In the genomic region with DNA sequence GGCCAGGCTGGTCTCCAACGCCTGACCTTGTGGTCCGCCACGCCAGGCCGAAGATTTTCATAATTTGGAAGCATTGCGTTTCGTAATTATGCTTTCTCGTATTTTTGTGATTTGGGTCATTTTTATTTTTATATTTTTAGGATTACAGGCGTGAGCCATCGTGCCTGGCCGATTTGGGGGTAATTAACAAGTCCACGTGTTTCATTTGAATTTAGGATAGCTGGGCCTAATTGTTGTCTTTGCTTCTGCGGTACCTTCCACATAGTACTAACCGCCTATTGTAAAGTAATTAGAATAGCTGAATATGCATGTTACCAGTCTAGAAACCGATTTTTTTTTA, we compare ENCODE assay signal across 8 cellular contexts. TPM values are rescaled to one million over a fixed set of nuclear protein-coding genes. Genes with fewer than 3 reads are reported as not detected.
DNase-seq lines count a peak whose midpoint lies in the region; ATAC-seq, FAIRE-seq and TF ChIP-seq lines count a peak whose summit lies in the region.

No MANE protein-coding gene starts in this region.

- H3K9ac ChIP-seq in BLaER1 treated with 17β-estradiol and CSF1 and Interleukin-3, amounts not matched to agents 10 nM and 100 nM: peak overlapping the region; percentile 90 to 100 (median 98)
- H3K9ac ChIP-seq in Loucy (ENCODE audit: low read depth, low read length, poor library complexity, severe bottlenecking) (peak overlapping the region; percentile 100), neural progenitor cell (peak overlapping the region; percentile 79)

- H3K9me2 ChIP-seq in Loucy (replicated peaks; ENCODE audit: low read depth, low read length): no peaks in the 10 kb centered on the region

- 1 to 3% methylated on average over 12 to 13 of the region's 14 CpGs for WGBS in ectodermal cell, 2 experiments

- H3K27ac ChIP-seq in BLaER1 treated with 17β-estradiol and CSF1 and Interleukin-3, amounts not matched to agents 10 nM and 100 nM: peak overlapping the region; percentile 86 to 100 (median 98)
- H3K27ac ChIP-seq in ectodermal cell (ENCODE audit: insufficient read depth, low read depth, low read length, poor library complexity, severe bottlenecking) (peak overlapping the region; percentile 70), neural progenitor cell (peak overlapping the region; percentile 91)

- peaks cover 18 to 46% (median 38%) of the 10 kb centered on the region in 10 experiments for H3K4me1 ChIP-seq in BLaER1 treated with 17β-estradiol and CSF1 and Interleukin-3, amounts not matched to agents 10 nM and 100 nM
- H3K4me1 ChIP-seq in Loucy (ENCODE audit: insufficient read depth, low read length, poor library complexity, severe bottlenecking): peaks cover 30% of the 10 kb centered on the region
- H3K4me1 ChIP-seq in ectodermal cell (ENCODE audit: control insufficient read depth, insufficient read depth, low read length): peaks cover 17% of the 10 kb centered on the region
- H3K4me1 ChIP-seq in neural progenitor cell: peaks cover 26% of the 10 kb centered on the region

- no peak for FAIRE-seq in frontal cortex (lab: Jason Lieb, UNC)

- H3K36me3 ChIP-seq in BLaER1 treated with 17β-estradiol and CSF1 and Interleukin-3, amounts not matched to agents 10 nM and 100 nM: peaks cover 52 to 59% (median 57%) of the 10 kb centered on the region in 11 experiments
- H3K36me3 ChIP-seq in Loucy (ENCODE audit: insufficient read depth, low read length) (peaks cover 46% of the 10 kb centered on the region), ectodermal cell (ENCODE audit: control insufficient read depth, insufficient read depth, low read length) (peaks cover 29% of the 10 kb centered on the region), neural progenitor cell (peaks cover 25% of the 10 kb centered on the region)

- no peak overlapping the region for H2AFZ ChIP-seq in Loucy (ENCODE audit: low read length)
- H2AFZ ChIP-seq in neural progenitor cell (replicated peaks): no peak overlapping the region

- peaks cover 31% of the 10 kb centered on the region for H3F3A ChIP-seq in Loucy (ENCODE audit: low read depth)
- peaks cover 65% of the 10 kb centered on the region for H3F3A ChIP-seq in neural progenitor cell (ENCODE audit: low read depth)

- no peak for ATAC-seq in GM21825 (IDR thresholded peaks at IDR 0.05; ENCODE audit: unreplicated experiment)

- H3K9me3 ChIP-seq in BLaER1 treated with 17β-estradiol and CSF1 and Interleukin-3, amounts not matched to agents 10 nM and 100 nM (replicated peaks in 1 of 11): peaks cover 0 to 23% (median 0%) of the 10 kb centered on the region in 11 experiments; a peak in 9 of 22 replicates
- H3K9me3 ChIP-seq in Loucy (ENCODE audit: insufficient read depth, low read depth, low read length) (no peaks in the 10 kb centered on the region), ectodermal cell (ENCODE audit: control insufficient read depth, low read length) (no peaks in the 10 kb centered on the region), neural progenitor cell (ENCODE audit: low read depth) (no peaks in the 10 kb centered on the region)

- peak overlapping the region; percentile 86 to 99 (median 91) for H3K4me3 ChIP-seq in BLaER1 treated with 17β-estradiol and CSF1 and Interleukin-3, amounts not matched to agents 10 nM and 100 nM
- H3K4me3 ChIP-seq in Loucy (ENCODE audit: low read length, poor library complexity, severe bottlenecking) (peak overlapping the region; percentile 81), ectodermal cell (ENCODE audit: insufficient read depth, low read depth, low read length) (peak overlapping the region; percentile 93), neural progenitor cell (peak overlapping the region; percentile 83)

- H3K4me1 Mint-ChIP-seq in neural progenitor cell: peaks cover 41% of the 10 kb centered on the region

- peak overlapping the region; percentile 97 for H3K4me3 Mint-ChIP-seq in neural progenitor cell

- no peak for DNase-seq in neural progenitor cell (ENCODE audit: low spot score)
- no peak for DNase-seq in Kasumi-1 (lab: John Stamatoyannopoulos, UW)
- DNase-seq in frontal cortex (ENCODE audit: low spot score in 2 of 2): no peak
- no peak for DNase-seq in kidney tubule cell (ENCODE audit: low spot score)

- peaks cover 69% of the 10 kb centered on the region for H3K79me2 ChIP-seq in Loucy (ENCODE audit: insufficient read depth, low read length)
- H3K79me2 ChIP-seq in neural progenitor cell (ENCODE audit: low read depth): peaks cover 61% of the 10 kb centered on the region

- H4K20me1 ChIP-seq in BLaER1 treated with 17β-estradiol and CSF1 and Interleukin-3, amounts not matched to agents 10 nM and 100 nM: peaks cover 33 to 59% (median 48%) of the 10 kb centered on the region in 11 experiments
- H4K20me1 ChIP-seq in Loucy (ENCODE audit: insufficient read depth, low read length, poor library complexity, severe bottlenecking) (peaks cover 59% of the 10 kb centered on the region), neural progenitor cell (ENCODE audit: low read depth) (peaks cover 49% of the 10 kb centered on the region)

- H3K27ac Mint-ChIP-seq in neural progenitor cell: peak overlapping the region; percentile 76

- H3K27me3 Mint-ChIP-seq in neural progenitor cell (ENCODE audit: insufficient read depth, low read depth): peaks cover 2% of the 10 kb centered on the region

- peak overlapping the region; percentile 88 to 99 (median 95) for H3K4me2 ChIP-seq in BLaER1 treated with 17β-estradiol and CSF1 and Interleukin-3, amounts not matched to agents 10 nM and 100 nM
- H3K4me2 ChIP-seq in Loucy (ENCODE audit: low read depth, low read length, poor library complexity, severe bottlenecking) (peak overlapping the region; percentile 94), neural progenitor cell (peak overlapping the region; percentile 85)

- H3K36me3 Mint-ChIP-seq in neural progenitor cell: peaks cover 31% of the 10 kb centered on the region

- TF ChIP-seq CTCF in Loucy (conservative IDR thresholded peaks at IDR 0.05; ENCODE audit: low read length) (no peak), neural progenitor cell (IDR thresholded peaks at IDR 0.05) (no peak)

- no peaks in the 10 kb centered on the region for H3K9me3 Mint-ChIP-seq in neural progenitor cell

- no peaks in the 10 kb centered on the region for H3K27me3 ChIP-seq in BLaER1 treated with 17β-estradiol and CSF1 and Interleukin-3, amounts not matched to agents 10 nM and 100 nM
- peaks cover 22% of the 10 kb centered on the region for H3K27me3 ChIP-seq in Loucy (ENCODE audit: insufficient read depth, low read length, poor library complexity, severe bottlenecking)
- no peaks in the 10 kb centered on the region for H3K27me3 ChIP-seq in ectodermal cell (ENCODE audit: control insufficient read depth, insufficient read depth, low read length, poor library complexity, severe bottlenecking)
- no peaks in the 10 kb centered on the region for H3K27me3 ChIP-seq in neural progenitor cell

RNA-seq across cellular contexts. Expression of gene RCC1, which starts 1.0 kb away (rescaled TPM):
- polyA plus RNA-seq in ectodermal cell (2013, experiment 1 of 4): 73.2 TPM
- polyA plus RNA-seq in ectodermal cell (2013, experiment 2 of 4): 63.5 TPM
- polyA plus RNA-seq in ectodermal cell (2013, experiment 3 of 4): 50.8 TPM
- polyA plus RNA-seq in ectodermal cell (2013, experiment 4 of 4): 52.0 TPM
- total RNA-seq in neural progenitor cell (ENCODE audit: low replicate concordance): 34.8 and 62.3 TPM in 2 replicates
- total RNA-seq in frontal cortex: 15.1 TPM

RNA-seq across cellular contexts. Expression of gene TRNAU1AP, which starts 46.0 kb away (rescaled TPM):
- polyA plus RNA-seq in ectodermal cell (2013, experiment 1 of 4): 42.1 TPM
- polyA plus RNA-seq in ectodermal cell (2013, experiment 2 of 4): 50.2 TPM
- polyA plus RNA-seq in ectodermal cell (2013, experiment 3 of 4): 40.5 TPM
- 40.3 TPM for polyA plus RNA-seq in ectodermal cell (2013, experiment 4 of 4)
- total RNA-seq in neural progenitor cell (ENCODE audit: low replicate concordance): 43.9 and 50.0 TPM in 2 replicates
- total RNA-seq in frontal cortex: 35.1 TPM
